ENCODE assay signal across 8 cellular contexts in the genomic region with DNA sequence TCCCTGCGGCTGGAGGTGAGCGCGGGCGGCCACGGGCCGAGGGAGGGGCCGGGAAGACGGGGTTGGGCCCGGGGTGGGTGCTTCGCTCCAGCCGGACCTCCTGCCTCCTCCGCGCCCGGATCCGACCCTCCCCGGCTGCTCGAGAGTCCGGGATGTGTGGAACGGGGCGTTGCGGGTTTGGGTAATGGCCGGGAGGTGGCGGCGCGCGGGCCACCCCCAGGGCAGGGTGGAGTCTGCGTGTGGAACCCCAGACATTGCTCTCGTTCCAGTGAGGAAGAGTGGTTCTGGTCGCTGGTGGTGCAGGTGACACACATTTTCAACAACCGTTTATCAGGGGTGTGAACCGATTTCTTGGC. TPM values are rescaled to one million over a fixed set of nuclear protein-coding genes. Genes with fewer than 3 reads are reported as not detected.
DNase-seq lines count a peak whose midpoint lies in the region; ATAC-seq and TF ChIP-seq lines count a peak whose summit lies in the region.

No MANE protein-coding gene starts in this region.

- H3K4me1 ChIP-seq in transverse colon: peaks cover 15 to 30% (median 20%) of the 10 kb centered on the region in 4 donors

- POLR2A ChIA-PET in naive thymus-derived CD8-positive, alpha-beta T cell (lab: Charles Lee): interaction anchor here (1.0 to 2.1 kb wide), 4 partner anchors 24 to 35 kb away, joined by 4 to 13 read pairs (median 7); no protein-coding TSS in a partner anchor

- H3K4me1 Mint-ChIP-seq in naive thymus-derived CD8-positive, alpha-beta T cell: peaks cover 8 to 39% (median 35%) of the 10 kb centered on the region in 4 donors

- no peaks in the 10 kb centered on the region for H3K36me3 ChIP-seq in transverse colon

- H3K9me3 ChIP-seq in transverse colon: no peaks in the 10 kb centered on the region

- DNase-seq in GF-D8 (lab: John Stamatoyannopoulos, UW): peak; percentile 53
- no peak for DNase-seq in epithelial cell of esophagus (ENCODE audit: low read depth)
- peak in 2 of 10 donors; percentile 37 to 70 for DNase-seq in naive thymus-derived CD8-positive, alpha-beta T cell
- DNase-seq in transverse colon: peak; percentile 62
- DNase-seq in NCI-H2081 treated with DMSO at 0.1 percent for 48 hours (lab: John Stamatoyannopoulos, UW): no peak

- TF ChIP-seq CTCF in WI38 (IDR thresholded peaks at IDR 0.05; ENCODE audit: low read depth, low read length) (no peak), epithelial cell of esophagus (IDR thresholded peaks at IDR 0.05; ENCODE audit: insufficient read depth, low read depth, low read length, missing control alignments) (no peak), transverse colon (IDR thresholded peaks at IDR 0.05) (peak in 3 of 5 experiments; percentile 17 to 43 (median 22))

- ATAC-seq in GM21360 (IDR thresholded peaks at IDR 0.05; ENCODE audit: unreplicated experiment) (peak; percentile 48), HG03571 (IDR thresholded peaks at IDR 0.05; ENCODE audit: unreplicated experiment) (peak; percentile 48)
- ATAC-seq in naive thymus-derived CD8-positive, alpha-beta T cell: peak; percentile 61 to 65

- peak overlapping the region; percentile 74 for H3K4me3 ChIP-seq in WI38 (ENCODE audit: low read depth, low read length)
- peak overlapping the region; percentile 73 for H3K4me3 ChIP-seq in epithelial cell of esophagus (ENCODE audit: low read length)
- H3K4me3 ChIP-seq in transverse colon: peak overlapping the region; percentile 67 to 95 (median 78)

- H3K9me3 Mint-ChIP-seq in naive thymus-derived CD8-positive, alpha-beta T cell: no peaks in the 10 kb centered on the region

- peak overlapping the region; percentile 97 to 99 (median 99) for H3K27ac ChIP-seq in transverse colon

- intact Hi-C loops in transverse colon (cut with DNase I; ENCODE audit: low total_unique reads): loop anchor here (10.0 kb wide), 2 partner anchors 61 to 239 kb away; a partner anchor contains a TSS

- no peaks in the 10 kb centered on the region for H3K27me3 ChIP-seq in transverse colon

- peaks cover 0 to 14% (median 5%) of the 10 kb centered on the region in 3 donors for H3K36me3 Mint-ChIP-seq in naive thymus-derived CD8-positive, alpha-beta T cell

- in situ Hi-C loops in transverse colon (cut with MboI; ENCODE audit: low pct_ligation_motif_present in 1 of 4, low pct_unique_long_range_greater_than_20kb in 1 of 4, low sequenced_read_pairs in 3 of 4): loop anchor here in 2 of 4 donors (10.0 to 25.0 kb wide), 3 partner anchors 71 to 442 kb away; a partner anchor contains a TSS

- H3K4me3 Mint-ChIP-seq in naive thymus-derived CD8-positive, alpha-beta T cell: peak overlapping the region; percentile 85 to 96 (median 94)

- no peak for TF ChIP-seq EP300 in transverse colon (IDR thresholded peaks at IDR 0.05; ENCODE audit: low read depth)

- WGBS in transverse colon (ENCODE audit: low coverage in 1 of 2), 2 donors: 1% methylated on average over 13 of the region's 31 CpGs; no CpG with 5 or more reads in 1 of the 2 donors

- H3K27me3 Mint-ChIP-seq in naive thymus-derived CD8-positive, alpha-beta T cell: peaks cover 0 to 2% (median 0%) of the 10 kb centered on the region in 5 donors

- TF ChIP-seq POLR2A in transverse colon (IDR thresholded peaks at IDR 0.05): no peak

- peak overlapping the region; percentile 82 to 97 (median 94) for H3K27ac Mint-ChIP-seq in naive thymus-derived CD8-positive, alpha-beta T cell

RNA-seq across cellular contexts. Expression of a gene that starts 38.8 kb away (rescaled TPM):
- 10 to 100 TPM; 90.2 to 93.0 TPM for total RNA-seq in naive thymus-derived CD8-positive, alpha-beta T cell
- 10 to 100 TPM in 1 of 3 donors, 1 to 10 TPM in 2; 6.2 to 13.2 (median 9.6) TPM for polyA plus RNA-seq in naive thymus-derived CD8-positive, alpha-beta T cell
- total RNA-seq in transverse colon: 100 to 1,000 TPM in 1 of 4 donors, 10 to 100 TPM in 3; 62.3 to 104 (median 75.6) TPM

Comparison
In these comparisons a context has a peak if more than half of its experiments do, and no peak if none do; other contexts are left out.
1. DNase-seq: peak in GF-D8 (single experiment) and transverse colon (single experiment); none in epithelial cell of esophagus (single experiment) and NCI-H2081 treated with DMSO at 0.1 percent for 48 hours (single experiment).
2. CTCF ChIP-seq: peak in transverse colon (3 of 5); none in WI38 (single experiment) and epithelial cell of esophagus (single experiment).
3. Peak in every context shown above with its lines, with median percentiles within 50 percentile points of each other: ATAC-seq and H3K4me3 ChIP-seq.